1 cellular context compared by ENCODE assay signal in genomic region chr12:68807576-68808387, GRCh38.
TF ChIP-seq lines count a peak whose summit lies in the region.

TSS of gene MDM2 (plus strand) at chr12:68808177. CDS start at chr12:68808478, 301 bp downstream.

TF ChIP-seq in SK-N-SH, 30 proteins besides CTCF, POLR2A, EP300 and RAD21 (continued from another document):
- TF ChIP-seq ZBTB33 (IDR thresholded peaks at IDR 0.05; ENCODE audit: borderline replicate concordance, low read depth) = no peak
- no peak for TF ChIP-seq MXI1 (IDR thresholded peaks at IDR 0.05; ENCODE audit: low read depth, low read length)
- TF ChIP-seq TAF1 (IDR thresholded peaks at IDR 0.05; ENCODE audit: borderline replicate concordance, low read depth, low read length) = peak; percentile 86
- TF ChIP-seq NRF1 (IDR thresholded peaks at IDR 0.05; ENCODE audit: low read depth, low read length) = peak; percentile 56
- TF ChIP-seq NFIC (IDR thresholded peaks at IDR 0.05; ENCODE audit: borderline replicate concordance) = peak; percentile 94
- TF ChIP-seq FOXM1 (IDR thresholded peaks at IDR 0.05; ENCODE audit: low read depth) = no peak; the same call in 1 of the 2 replicates
- no peak for TF ChIP-seq SMC3 (IDR thresholded peaks at IDR 0.05; ENCODE audit: low read depth, low read length)
- TF ChIP-seq REST (IDR thresholded peaks at IDR 0.05; ENCODE audit: low read depth, low read length) = no peak
- no peak; the same call in 1 of the 2 replicates for TF ChIP-seq TCF12 (IDR thresholded peaks at IDR 0.05)
- TF ChIP-seq USF2 (IDR thresholded peaks at IDR 0.05; ENCODE audit: borderline replicate concordance, low read depth, low read length) = no peak
- peak; percentile 88 for TF ChIP-seq POLR2AphosphoS5 (IDR thresholded peaks at IDR 0.05; ENCODE audit: low read depth, low read length)
- peak; percentile 36 for TF ChIP-seq MAX (IDR thresholded peaks at IDR 0.05; ENCODE audit: low read depth)
TF ChIP-seq in SK-N-SH: peak in this region for 14.
